11 cellular contexts compared by ENCODE assay signal in the genomic region with DNA sequence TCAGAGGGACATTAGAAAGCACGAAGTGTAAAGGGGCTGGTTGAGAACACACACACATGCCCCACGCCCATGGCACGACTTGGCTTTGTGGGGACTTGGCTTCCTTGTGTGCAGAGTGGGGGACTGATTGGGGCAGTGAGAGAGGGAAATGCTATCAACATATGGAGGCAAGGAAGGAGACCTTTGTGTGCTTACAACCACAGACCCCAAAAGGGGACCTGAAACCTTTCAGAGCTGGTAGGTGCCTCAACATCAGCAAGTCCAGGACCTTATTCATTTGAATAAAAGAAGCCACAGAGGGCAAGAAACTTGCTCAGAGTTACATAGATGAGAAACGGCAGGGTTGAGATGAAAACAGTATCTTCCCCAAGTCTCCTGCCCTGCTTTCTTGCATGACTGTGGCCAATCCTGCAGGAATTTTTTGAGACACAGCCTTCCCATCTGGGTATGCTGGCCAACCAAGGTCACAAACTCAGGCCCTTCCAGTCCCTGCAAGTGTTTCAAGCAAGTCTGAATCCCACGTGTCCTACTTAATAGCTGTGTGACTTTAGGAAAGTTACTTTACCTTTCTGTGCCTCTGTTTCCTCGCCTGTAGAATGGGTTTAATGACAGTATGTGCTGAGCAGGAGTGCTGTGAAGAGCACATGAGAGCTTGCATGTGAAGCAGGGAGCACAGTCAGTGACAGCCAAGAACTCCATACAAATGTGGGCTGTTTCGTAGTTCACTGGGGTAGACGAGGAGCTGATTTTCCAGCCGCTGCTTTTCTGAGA. TPM values are rescaled to one million over a fixed set of nuclear protein-coding genes. Genes with fewer than 3 reads are reported as not detected.
A peak's percentile ranks its signal among the peaks of the same experiment; 100 is the strongest.
DNase-seq lines count a peak whose midpoint lies in the region; ATAC-seq and TF ChIP-seq lines count a peak whose summit lies in the region.
"Had no signal": no experiment of that assay in that cellular context is flagged by ENCODE, and none has a peak within 500 bp of the region (broad histone marks: within the 10 kb centered on the region; RNA-seq: fewer than 3 reads in every experiment).

No MANE protein-coding gene starts in this region.

- H3K36me3 ChIP-seq in suprapubic skin = no peaks in the 10 kb centered on the region

- H3K27me3 ChIP-seq in suprapubic skin = peaks cover 8% of the 10 kb centered on the region

- TF ChIP-seq POLR2A in suprapubic skin (IDR thresholded peaks at IDR 0.05) = no peak

- TF ChIP-seq CTCF in suprapubic skin (IDR thresholded peaks at IDR 0.05) = no peak
- no peak for TF ChIP-seq CTCF in chondrocyte (IDR thresholded peaks at IDR 0.05)

- peaks cover 12% of the 10 kb centered on the region for H3K4me1 Mint-ChIP-seq in stimulated activated memory B cell treated with anti-CD40 and anti-IgM and Interleukin-4, amounts not matched to agents 10 μg/mL and 1 μg/mL and 100 μg/mL, for 72 hours
- H3K4me1 Mint-ChIP-seq in chondrocyte (ENCODE audit: low read depth) = no peaks in the 10 kb centered on the region
- H3K4me1 Mint-ChIP-seq: nephron had no signal

- 81% methylated on average over 9 of the region's 9 CpGs for WGBS in suprapubic skin

- peaks cover 5% of the 10 kb centered on the region for H3K36me3 Mint-ChIP-seq in stimulated activated memory B cell treated with anti-CD40 and anti-IgM and Interleukin-4, amounts not matched to agents 10 μg/mL and 1 μg/mL and 100 μg/mL, for 72 hours
- peaks cover 2% of the 10 kb centered on the region for H3K36me3 Mint-ChIP-seq in chondrocyte (ENCODE audit: low read depth)

- no peaks in the 10 kb centered on the region for H3K4me1 ChIP-seq in suprapubic skin

- H3K27ac Mint-ChIP-seq in stimulated activated memory B cell treated with anti-CD40 and anti-IgM and Interleukin-4, amounts not matched to agents 10 μg/mL and 1 μg/mL and 100 μg/mL, for 72 hours = no peak overlapping the region
- H3K27ac Mint-ChIP-seq in chondrocyte (ENCODE audit: unreplicated experiment) = no peak overlapping the region
- H3K27ac Mint-ChIP-seq: nephron had no signal

- H3K4me3 Mint-ChIP-seq in stimulated activated memory B cell treated with anti-CD40 and anti-IgM and Interleukin-4, amounts not matched to agents 10 μg/mL and 1 μg/mL and 100 μg/mL, for 72 hours = no peak overlapping the region
- H3K4me3 Mint-ChIP-seq in chondrocyte (ENCODE audit: unreplicated experiment) = no peak overlapping the region
- H3K4me3 Mint-ChIP-seq: nephron had no signal

- H3K9me3 ChIP-seq in suprapubic skin = no peaks in the 10 kb centered on the region

- peaks cover 11% of the 10 kb centered on the region for H3K9me3 Mint-ChIP-seq in stimulated activated memory B cell treated with anti-CD40 and anti-IgM and Interleukin-4, amounts not matched to agents 10 μg/mL and 1 μg/mL and 100 μg/mL, for 72 hours
- H3K9me3 Mint-ChIP-seq in chondrocyte (ENCODE audit: low read depth) = peaks cover 10% of the 10 kb centered on the region

- DNase-seq in epidermal melanocyte (ENCODE audit: insufficient read length, low spot score) (no peak), suprapubic skin (ENCODE audit: low spot score in 2 of 2) (no peak), chondrocyte (ENCODE audit: low spot score) (no peak)
- DNase-seq: anterior cingulate cortex, DND-41 had no signal

- no peak overlapping the region for H3K27ac ChIP-seq in suprapubic skin
- H3K27ac ChIP-seq: HL-60 had no signal

- no peak for TF ChIP-seq EP300 in suprapubic skin (IDR thresholded peaks at IDR 0.05)

- ATAC-seq in GM19035 (IDR thresholded peaks at IDR 0.05; ENCODE audit: unreplicated experiment) (peak; percentile 96), GM21786 (IDR thresholded peaks at IDR 0.05; ENCODE audit: unreplicated experiment) (peak; percentile 93), HG03280 (IDR thresholded peaks at IDR 0.05; ENCODE audit: unreplicated experiment) (peak; percentile 95)
- peak; percentile 90 for ATAC-seq in stimulated activated memory B cell treated with anti-CD40 and anti-IgM and Interleukin-4, amounts not matched to agents 10 μg/mL and 1 μg/mL and 100 μg/mL, for 72 hours

- H3K27me3 Mint-ChIP-seq in stimulated activated memory B cell treated with anti-CD40 and anti-IgM and Interleukin-4, amounts not matched to agents 10 μg/mL and 1 μg/mL and 100 μg/mL, for 72 hours = peaks cover 28% of the 10 kb centered on the region
- peaks cover 40% of the 10 kb centered on the region for H3K27me3 Mint-ChIP-seq in chondrocyte (ENCODE audit: low read depth)

- no peak overlapping the region for H3K4me3 ChIP-seq in suprapubic skin

RNA-seq across cellular contexts. Expression of gene C16orf78, which starts 26.2 kb away (rescaled TPM):
- not detected for total RNA-seq in suprapubic skin
- not detected in 3 replicates for total RNA-seq in chondrocyte
